In genomic region chr2:23859983-23860382, GRCh38 we compare ENCODE assay signal across 1 cellular context.
TF ChIP-seq lines count a peak whose summit lies in the region.

No MANE protein-coding gene starts in this region.

TF ChIP-seq in K562, 482 proteins besides CTCF, POLR2A, EP300 and RAD21 (continued from another document):
- TF ChIP-seq PBX2 (CRISPR knock-in tag; IDR thresholded peaks at IDR 0.05; ENCODE audit: low read depth) = no peak
- TF ChIP-seq PBX2 (tag; conservative IDR thresholded peaks at IDR 0.05; ENCODE audit: low read depth) = peak; percentile 48
- peak; percentile 67 for TF ChIP-seq C11orf30 (IDR thresholded peaks at IDR 0.05; ENCODE audit: low read depth)
- TF ChIP-seq ZEB2 (IDR thresholded peaks at IDR 0.05) = no peak
- TF ChIP-seq ZNF316 (IDR thresholded peaks at IDR 0.05) = peak; percentile 70
- TF ChIP-seq ZNF449 (CRISPR knock-in tag; IDR thresholded peaks at IDR 0.05) = no peak
- no peak for TF ChIP-seq PATZ1 (CRISPR knock-in tag; IDR thresholded peaks at IDR 0.05; ENCODE audit: borderline replicate concordance)
- TF ChIP-seq MAFG (tag; conservative IDR thresholded peaks at IDR 0.05) = peak; percentile 65
